Comparison of ENCODE assay signal across 8 cellular contexts in the genomic region with DNA sequence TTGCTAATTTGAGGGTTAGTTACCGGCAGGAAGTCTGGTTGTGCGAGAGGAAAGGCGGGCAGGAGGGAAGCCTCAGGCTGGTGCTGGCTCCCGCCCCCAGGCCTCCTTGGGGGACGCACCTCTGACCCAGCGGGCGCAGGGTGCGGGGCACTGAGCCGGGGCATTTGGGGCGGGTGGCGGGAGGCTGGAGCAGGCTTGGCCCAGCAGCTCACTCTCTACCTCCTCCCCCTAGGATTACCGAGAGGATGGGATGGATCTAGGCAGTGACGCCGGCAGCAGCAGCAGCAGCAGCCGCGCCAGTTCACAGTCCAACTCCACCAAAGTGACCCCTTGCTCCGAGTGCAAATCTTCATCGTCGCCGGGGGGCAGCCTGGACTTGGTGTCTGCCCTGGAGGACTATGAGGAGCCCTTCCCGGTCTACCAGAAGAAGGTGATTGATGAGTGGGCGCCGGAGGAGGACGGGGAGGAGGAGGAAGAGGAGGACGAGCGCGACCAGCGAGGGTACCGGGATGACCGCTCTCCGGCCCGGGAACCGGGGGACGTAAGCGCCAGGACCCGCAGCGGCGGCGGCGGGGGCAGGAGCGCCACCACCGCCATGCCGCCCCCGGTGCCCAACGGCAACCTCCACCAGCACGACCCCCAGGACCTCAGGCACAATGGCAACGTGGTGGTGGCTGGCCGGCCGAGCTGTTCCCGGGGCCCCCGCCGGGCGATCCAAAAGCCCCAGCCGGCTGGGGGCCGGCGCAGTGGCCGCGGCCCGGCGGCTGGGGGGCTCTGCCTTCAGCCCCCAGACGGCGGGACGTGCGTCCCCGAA.
A peak's percentile ranks its signal among the peaks of the same experiment; 100 is the strongest.
DNase-seq lines count a peak whose midpoint lies in the region; ATAC-seq and TF ChIP-seq lines count a peak whose summit lies in the region.

No MANE protein-coding gene starts in this region.

- 0% methylated on average over 65 of the region's 65 CpGs for WGBS in ectodermal cell, 2 experiments
- WGBS in right lobe of liver (ENCODE audit: insufficient coverage, low coverage, low lambda C conversion rate, missing lambda C conversion rate): 0% methylated on average over 4 of the region's 65 CpGs

- peaks cover 10% of the 10 kb centered on the region for H3K4me1 ChIP-seq in ectodermal cell (ENCODE audit: control insufficient read depth, insufficient read depth, low read length)
- H3K4me1 ChIP-seq in right lobe of liver: peaks cover 0 to 33% (median 18%) of the 10 kb centered on the region in 4 donors
- peaks cover 2 to 59% (median 53%) of the 10 kb centered on the region in 5 donors for H3K4me1 ChIP-seq in subcutaneous abdominal adipose tissue (ENCODE audit: control insufficient read depth in 5 of 5, insufficient read depth in 5 of 5, low read length in 5 of 5)

- peaks cover 35% of the 10 kb centered on the region for H3K27me3 ChIP-seq in ectodermal cell (ENCODE audit: control insufficient read depth, insufficient read depth, low read length, poor library complexity, severe bottlenecking)
- H3K27me3 ChIP-seq in right lobe of liver: no peaks in the 10 kb centered on the region
- H3K27me3 ChIP-seq in subcutaneous abdominal adipose tissue (ENCODE audit: control insufficient read depth in 5 of 5, insufficient read depth in 4 of 5, low read length in 5 of 5): no peaks in the 10 kb centered on the region

- H3K9ac ChIP-seq in subcutaneous abdominal adipose tissue (ENCODE audit: low read length in 5 of 5): peak overlapping the region; percentile 26 to 89 (median 84)

- intact Hi-C loops in right lobe of liver (cut with DNase I): no loop called here

- TF ChIP-seq POLR2A in right lobe of liver (IDR thresholded peaks at IDR 0.05): peak; percentile 74

- H3K36me3 ChIP-seq in ectodermal cell (ENCODE audit: control insufficient read depth, insufficient read depth, low read length) (no peaks in the 10 kb centered on the region), right lobe of liver (no peaks in the 10 kb centered on the region), subcutaneous abdominal adipose tissue (ENCODE audit: control insufficient read depth in 5 of 5, insufficient read depth in 5 of 5, low read length in 5 of 5) (no peaks in the 10 kb centered on the region)

- ATAC-seq in HG02870 (IDR thresholded peaks at IDR 0.05; ENCODE audit: unreplicated experiment) (peak; percentile 9), right lobe of liver (peak; percentile 45 to 69 (median 67))

- DNase-seq in NCI-H510A (lab: John Stamatoyannopoulos, UW): peak; percentile 70
- DNase-seq in NCI-H510A treated with DMSO at 0.1 percent for 48 hours (lab: John Stamatoyannopoulos, UW): no peak
- peak; percentile 77 for DNase-seq in SK-N-DZ (ENCODE audit: low spot score)
- DNase-seq in right lobe of liver: peak; percentile 72 to 86 (median 85)
- DNase-seq in NCI-H2029 treated with DMSO at 0.1 percent for 48 hours (lab: John Stamatoyannopoulos, UW): no peak

- H3K27ac ChIP-seq in ectodermal cell (ENCODE audit: insufficient read depth, low read depth, low read length, poor library complexity, severe bottlenecking) (peak overlapping the region; percentile 54), right lobe of liver (peak overlapping the region; percentile 75 to 92 (median 86)), subcutaneous abdominal adipose tissue (ENCODE audit: low read depth, low read length) (peak overlapping the region; percentile 98)

- TF ChIP-seq CTCF in right lobe of liver (IDR thresholded peaks at IDR 0.05): no peak

- H3K4me3 ChIP-seq in ectodermal cell (ENCODE audit: insufficient read depth, low read depth, low read length) (peak overlapping the region; percentile 70), right lobe of liver (peak overlapping the region; percentile 68 to 81 (median 72)), subcutaneous abdominal adipose tissue (ENCODE audit: low read depth in 1 of 5, low read length in 5 of 5) (peak overlapping the region; percentile 70 to 86 (median 81))

- H3K9me3 ChIP-seq in ectodermal cell (ENCODE audit: control insufficient read depth, low read length) (no peaks in the 10 kb centered on the region), right lobe of liver (no peaks in the 10 kb centered on the region), subcutaneous abdominal adipose tissue (ENCODE audit: control insufficient read depth in 5 of 5, low read length in 5 of 5) (no peaks in the 10 kb centered on the region)

Comparison
In these comparisons a context has a peak if more than half of its experiments do, and no peak if none do; other contexts are left out.
1. DNase-seq: peak in NCI-H510A (single experiment), SK-N-DZ (single experiment) and right lobe of liver (3 of 3); none in NCI-H510A treated with DMSO at 0.1 percent for 48 hours (single experiment) and NCI-H2029 treated with DMSO at 0.1 percent for 48 hours (single experiment).
2. Peak in every context shown above with its lines, with median percentiles within 50 percentile points of each other: H3K27ac ChIP-seq and H3K4me3 ChIP-seq.